Comparison of ENCODE assay signal across 21 cellular contexts in genomic region chr2:10310489-10310888, GRCh38. TPM values are rescaled to one million over a fixed set of nuclear protein-coding genes. Genes with fewer than 3 reads are reported as not detected.
DNase-seq lines count a peak whose midpoint lies in the region; ATAC-seq and TF ChIP-seq lines count a peak whose summit lies in the region.
"Had no signal": no experiment of that assay in that cellular context is flagged by ENCODE, and none has a peak within 500 bp of the region (broad histone marks: within the 10 kb centered on the region; RNA-seq: fewer than 3 reads in every experiment).

No MANE protein-coding gene starts in this region.

- no peaks in the 10 kb centered on the region for H3K9me3 Mint-ChIP-seq in CD8-positive, alpha-beta T cell
- H3K9me3 Mint-ChIP-seq in activated B cell treated with CpG ODN at 0.5 μM for 24 hours (no peaks in the 10 kb centered on the region), chondrocyte (ENCODE audit: low read depth) (no peaks in the 10 kb centered on the region)
- H3K9me3 Mint-ChIP-seq: CD14-positive monocyte; CD4-positive, alpha-beta memory T cell had no signal

- no peak overlapping the region for H3K9ac ChIP-seq in neural cell (ENCODE audit: low read length)
- H3K9ac ChIP-seq: BLaER1 treated with 17β-estradiol and CSF1 and Interleukin-3, amounts not matched to agents 10 nM and 100 nM had no signal

- H3K4me3 ChIP-seq in CD8-positive, alpha-beta T cell (ENCODE audit: low read depth, low read length) = no peak overlapping the region
- no peak overlapping the region for H3K4me3 ChIP-seq in neural cell (ENCODE audit: low read length)
- H3K4me3 ChIP-seq: A549; BLaER1 treated with 17β-estradiol and CSF1 and Interleukin-3, amounts not matched to agents 10 nM and 100 nM had no signal

- H2AFZ ChIP-seq in neural cell (ENCODE audit: low read depth, low read length) = no peak overlapping the region

- H3K9me3 ChIP-seq in CD8-positive, alpha-beta T cell (ENCODE audit: low read length) = no peaks in the 10 kb centered on the region
- H3K9me3 ChIP-seq in neural cell (ENCODE audit: low read length) = no peaks in the 10 kb centered on the region
- H3K9me3 ChIP-seq: A549 had no signal

- H3K27ac Mint-ChIP-seq in CD8-positive, alpha-beta T cell = peak overlapping the region; percentile 4
- H3K27ac Mint-ChIP-seq in activated B cell treated with CpG ODN at 0.5 μM for 24 hours (no peak overlapping the region), chondrocyte (ENCODE audit: unreplicated experiment) (no peak overlapping the region)
- H3K27ac Mint-ChIP-seq: CD14-positive monocyte; CD4-positive, alpha-beta memory T cell had no signal

- H3F3A ChIP-seq in neural cell (ENCODE audit: insufficient read depth, low read length, poor library complexity, severe bottlenecking) = no peaks in the 10 kb centered on the region

- no peaks in the 10 kb centered on the region for H3K9me2 ChIP-seq in neural cell (ENCODE audit: insufficient read depth, low read length)

- TF ChIP-seq EP300 in neural cell (conservative IDR thresholded peaks at IDR 0.05; ENCODE audit: poor library complexity, severe bottlenecking) = no peak

- no peaks in the 10 kb centered on the region for H3K79me2 ChIP-seq in neural cell (replicated peaks; ENCODE audit: insufficient read depth, low read length)

- no peaks in the 10 kb centered on the region for H3K36me3 ChIP-seq in CD8-positive, alpha-beta T cell (ENCODE audit: insufficient read depth, low read length)
- peaks cover 6% of the 10 kb centered on the region for H3K36me3 ChIP-seq in neural cell (ENCODE audit: insufficient read depth, low read length)

- intact Hi-C loops in CD8-positive, alpha-beta T cell (cut with DNase I, micrococcal nuclease) = no loop called here
- intact Hi-C loops in activated B cell treated with CpG ODN at 0.5 μM for 24 hours (cut with micrococcal nuclease) = no loop called here

- no peaks in the 10 kb centered on the region for H3K27me3 Mint-ChIP-seq in CD8-positive, alpha-beta T cell (ENCODE audit: low read depth)
- H3K27me3 Mint-ChIP-seq in activated B cell treated with CpG ODN at 0.5 μM for 24 hours = no peaks in the 10 kb centered on the region
- H3K27me3 Mint-ChIP-seq in chondrocyte (ENCODE audit: low read depth) = no peaks in the 10 kb centered on the region
- H3K27me3 Mint-ChIP-seq: CD4-positive, alpha-beta memory T cell had no signal

- H3K36me3 Mint-ChIP-seq in CD8-positive, alpha-beta T cell = peaks cover 3% of the 10 kb centered on the region
- H3K36me3 Mint-ChIP-seq in activated B cell treated with CpG ODN at 0.5 μM for 24 hours (ENCODE audit: low read depth) (no peaks in the 10 kb centered on the region), chondrocyte (ENCODE audit: low read depth) (no peaks in the 10 kb centered on the region)
- H3K36me3 Mint-ChIP-seq: CD4-positive, alpha-beta memory T cell had no signal

- CTCF ChIA-PET in CD8-positive, alpha-beta T cell (lab: Charles Lee) = no interaction called here
- CTCF ChIA-PET in activated B cell treated with CpG ODN at 0.5 μM for 24 hours (lab: Charles Lee) = no interaction called here

- no peak for DNase-seq in CD8-positive, alpha-beta T cell
- DNase-seq in activated B cell treated with CpG ODN at 0.5 μM for 24 hours (peak; percentile 3), chondrocyte (ENCODE audit: low spot score) (peak; percentile 69), GM19240 (ENCODE audit: insufficient read length, low spot score) (no peak), middle frontal gyrus (ENCODE audit: extremely low spot score, low spot score) (no peak)
- no peak for DNase-seq in activated T-cell treated with anti-CD3 and anti-CD28 coated beads, Interleukin-2, amount 50 U/mL, for 1 hour
- DNase-seq: 8988T; ACHN; AML-193; BE2C; CD4-positive, alpha-beta memory T cell; DMS 273 treated with DMSO at 0.1 percent for 48 hours; DMS79; EL; GF-D8; GOT3; HCEC 1CT had no signal

- no peak for TF ChIP-seq CTCF in CD8-positive, alpha-beta T cell (IDR thresholded peaks at IDR 0.05)
- TF ChIP-seq CTCF in activated B cell treated with CpG ODN at 0.5 μM for 24 hours (IDR thresholded peaks at IDR 0.05) (no peak), chondrocyte (IDR thresholded peaks at IDR 0.05) (no peak), neural cell (IDR thresholded peaks at IDR 0.05; ENCODE audit: poor library complexity, severe bottlenecking) (no peak)

- H3K4me1 Mint-ChIP-seq in CD8-positive, alpha-beta T cell (ENCODE audit: low read depth) = peaks cover 65% of the 10 kb centered on the region
- peaks cover 37% of the 10 kb centered on the region for H3K4me1 Mint-ChIP-seq in activated B cell treated with CpG ODN at 0.5 μM for 24 hours
- H3K4me1 Mint-ChIP-seq in chondrocyte (ENCODE audit: low read depth) = no peaks in the 10 kb centered on the region

- no peak for ATAC-seq in CD8-positive, alpha-beta T cell
- no peak for ATAC-seq in activated B cell treated with CpG ODN at 0.5 μM for 24 hours (ENCODE audit: low read depth)
- ATAC-seq: A549 had no signal

- H3K27me3 ChIP-seq in CD8-positive, alpha-beta T cell (ENCODE audit: insufficient read depth, low read length) = no peaks in the 10 kb centered on the region
- peaks cover 7% of the 10 kb centered on the region for H3K27me3 ChIP-seq in neural cell (ENCODE audit: insufficient read depth, low read depth, low read length)
- H3K27me3 ChIP-seq: BE2C; BLaER1 treated with 17β-estradiol and CSF1 and Interleukin-3, amounts not matched to agents 10 nM and 100 nM had no signal

- peaks cover 33% of the 10 kb centered on the region for H3K4me1 ChIP-seq in CD8-positive, alpha-beta T cell (ENCODE audit: insufficient read depth, low read length)

- POLR2A ChIA-PET in CD8-positive, alpha-beta T cell (lab: Charles Lee) = interaction anchor here (0.6 kb wide), 1 partner anchor 177 kb away, joined by 3 read pairs; no protein-coding TSS in a partner anchor
- POLR2A ChIA-PET in activated B cell treated with CpG ODN at 0.5 μM for 24 hours (lab: Charles Lee) = interaction anchor here (0.8 kb wide), 1 partner anchor 22 kb away, joined by 3 read pairs; no protein-coding TSS in a partner anchor

- no peak overlapping the region for H3K27ac ChIP-seq in CD8-positive, alpha-beta T cell (ENCODE audit: low read depth, low read length)
- peak overlapping the region; percentile 7 for H3K27ac ChIP-seq in neural cell (ENCODE audit: low read length)
- H3K27ac ChIP-seq: A549; BLaER1 treated with 17β-estradiol and CSF1 and Interleukin-3, amounts not matched to agents 10 nM and 100 nM had no signal

- H3K4me2 ChIP-seq in neural cell (ENCODE audit: low read length) = no peak overlapping the region
- H3K4me2 ChIP-seq: A549; BLaER1 treated with 17β-estradiol and CSF1 and Interleukin-3, amounts not matched to agents 10 nM and 100 nM had no signal

- H3K4me3 Mint-ChIP-seq in CD8-positive, alpha-beta T cell = no peak overlapping the region
- H3K4me3 Mint-ChIP-seq in activated B cell treated with CpG ODN at 0.5 μM for 24 hours = no peak overlapping the region
- H3K4me3 Mint-ChIP-seq in chondrocyte (ENCODE audit: unreplicated experiment) = no peak overlapping the region
- H3K4me3 Mint-ChIP-seq: CD14-positive monocyte had no signal

- H4K20me1 ChIP-seq in neural cell (ENCODE audit: insufficient read depth) = no peaks in the 10 kb centered on the region

- TF ChIP-seq RAD21 in neural cell (conservative IDR thresholded peaks at IDR 0.05) = no peak

TF ChIP-seq in neural cell, 6 proteins besides CTCF, POLR2A, EP300 and RAD21:
- TF ChIP-seq SMC3 (conservative IDR thresholded peaks at IDR 0.05; ENCODE audit: poor library complexity) (no peak), EZH2 (IDR thresholded peaks at IDR 0.05; ENCODE audit: borderline replicate concordance, insufficient read depth, low read length, poor library complexity, severe bottlenecking) (no peak), REST (IDR thresholded peaks at IDR 0.05; ENCODE audit: borderline replicate concordance) (no peak), MXI1 (conservative IDR thresholded peaks at IDR 0.05; ENCODE audit: poor library complexity, severe bottlenecking) (no peak), TAF1 (IDR thresholded peaks at IDR 0.05; ENCODE audit: low read depth) (no peak), POLR2AphosphoS5 (IDR thresholded peaks at IDR 0.05) (no peak)

RNA-seq across cellular contexts. Expression of gene HPCAL1, which starts 7.8 kb away (rescaled TPM):
- total RNA-seq in CD8-positive, alpha-beta T cell = 10 to 100 TPM; 25.0 to 25.6 TPM
- 15.2 and 15.9 TPM in 2 replicates for total RNA-seq in activated B cell treated with CpG ODN at 0.5 μM for 24 hours
- total RNA-seq in chondrocyte = 18.7 to 44.0 TPM (median 19.3 TPM) in 3 replicates
- 63.4 and 67.2 TPM in 2 replicates for polyA plus RNA-seq in neural cell
- 35.8 and 37.0 TPM in 2 replicates for polyA minus RNA-seq in neural cell

Comparison
In these comparisons a context has a peak if more than half of its experiments do, and no peak if none do; other contexts are left out.
1. DNase-seq: peak in activated B cell treated with CpG ODN at 0.5 μM for 24 hours (single experiment) and chondrocyte (single experiment); none in CD8-positive, alpha-beta T cell (0 of 7), activated T-cell treated with anti-CD3 and anti-CD28 coated beads, Interleukin-2, amount 50 U/mL, for 1 hour (single experiment), GM19240 (single experiment) and middle frontal gyrus (single experiment).